ENCODE assay signal across 8 cellular contexts in genomic region chr9:124941689-124942561, GRCh38.
DNase-seq lines count a peak whose midpoint lies in the region; ATAC-seq and TF ChIP-seq lines count a peak whose summit lies in the region.

No MANE protein-coding gene starts in this region.

- DNase-seq in NCI-H82 (lab: John Stamatoyannopoulos, UW) (peak; percentile 77), activated T-cell treated with anti-CD3 and anti-CD28 coated beads for 1 hour (ENCODE audit: low read depth) (peak; percentile 44), erythroblast (lab: John Stamatoyannopoulos, UW) (peak; percentile 35 to 76), cerebellar nuclear complex (lab: John Stamatoyannopoulos, UW) (no peak)
- DNase-seq in stimulated activated CD8-positive, alpha-beta memory T cell treated with anti-CD3 and anti-CD28 coated beads, Interleukin-7, amount 100 ng/mL, for 4 hours (ENCODE audit: low read depth in 2 of 2): peak; percentile 38 to 48

- peak overlapping the region; percentile 86 to 89 for H3K4me3 ChIP-seq in muscle layer of duodenum (ENCODE audit: low read depth in 1 of 2, low read length in 2 of 2)

- no peaks in the 10 kb centered on the region for H3K9me3 ChIP-seq in muscle layer of duodenum (ENCODE audit: control insufficient read depth in 1 of 2, low read length in 2 of 2)

- 0 out of 3 replicates have a peak, but pooled peaks have one; percentile 12 for TF ChIP-seq CTCF in GM12872 (IDR thresholded peaks at IDR 0.05; ENCODE audit: insufficient read depth, low read depth, low read length)

- peaks cover 0 to 6% of the 10 kb centered on the region in 2 donors for H3K36me3 ChIP-seq in muscle layer of duodenum (ENCODE audit: control insufficient read depth in 1 of 2, insufficient read depth in 2 of 2, low read length in 2 of 2)

- peaks cover 9 to 13% of the 10 kb centered on the region in 2 donors for H3K4me1 ChIP-seq in muscle layer of duodenum (ENCODE audit: control insufficient read depth in 1 of 2, insufficient read depth in 2 of 2, low read length in 2 of 2)

- H3K27me3 ChIP-seq in muscle layer of duodenum (ENCODE audit: low read depth, low read length): no peaks in the 10 kb centered on the region

- ATAC-seq in HG02623 (IDR thresholded peaks at IDR 0.05; ENCODE audit: unreplicated experiment): peak; percentile 21

- TF ChIP-seq POLR2A in erythroblast (IDR thresholded peaks at IDR 0.05; ENCODE audit: low read length): no peak

- peak overlapping the region; percentile 98 for H3K27ac ChIP-seq in muscle layer of duodenum (ENCODE audit: low read length)

Comparison
In these comparisons a context has a peak if more than half of its experiments do, and no peak if none do; other contexts are left out.
1. DNase-seq: peak in NCI-H82 (single experiment), activated T-cell treated with anti-CD3 and anti-CD28 coated beads for 1 hour (single experiment), erythroblast (2 of 2) and stimulated activated CD8-positive, alpha-beta memory T cell treated with anti-CD3 and anti-CD28 coated beads, Interleukin-7, amount 100 ng/mL, for 4 hours (2 of 2); none in cerebellar nuclear complex (0 of 2).